9 cellular contexts compared by ENCODE assay signal in genomic region chr1:238912148-238912547, GRCh38.
"Had no signal": no experiment of that assay in that cellular context is flagged by ENCODE, and none has a peak within 500 bp of the region (broad histone marks: within the 10 kb centered on the region; RNA-seq: fewer than 3 reads in every experiment).

No MANE protein-coding gene starts in this region.

- ATAC-seq: HCT116 had no signal

- DNase-seq: GM23248, GOT3, H7, HFFc6, Kasumi-1, KG1 had no signal

- H3K4me1 ChIP-seq: HAP-1 had no signal

- H3K4me3 ChIP-seq: GM23248, HAP-1 had no signal

- H3K9me3 ChIP-seq: HAP-1 had no signal

- H3K27ac ChIP-seq: GM23248, HL-60 had no signal

- H3K9ac ChIP-seq: GM23248 had no signal

- H2AFZ ChIP-seq: GM23248 had no signal

- H3K36me3 ChIP-seq: HAP-1 had no signal
